In genomic region chr21:15894596-15894995, GRCh38 we compare ENCODE assay signal across 10 cellular contexts.
DNase-seq lines count a peak whose midpoint lies in the region; ATAC-seq and TF ChIP-seq lines count a peak whose summit lies in the region.
"Had no signal": no experiment of that assay in that cellular context is flagged by ENCODE, and none has a peak within 500 bp of the region (broad histone marks: within the 10 kb centered on the region; RNA-seq: fewer than 3 reads in every experiment).

No MANE protein-coding gene starts in this region.

- H3K27ac Mint-ChIP-seq in endothelial cell (ENCODE audit: unreplicated experiment), result no peak overlapping the region
- H3K27ac Mint-ChIP-seq: stimulated activated naive CD8-positive, alpha-beta T cell treated with anti-CD3 and anti-CD28 coated beads, Interleukin-15, Interleukin-2, amounts not matched to agents 100 ng/mL and 50 ng/mL, for 24 hours had no signal

- no peaks in the 10 kb centered on the region for H3K9me3 Mint-ChIP-seq in endothelial cell (ENCODE audit: unreplicated experiment)
- H3K9me3 Mint-ChIP-seq: stimulated activated naive CD8-positive, alpha-beta T cell treated with anti-CD3 and anti-CD28 coated beads, Interleukin-15, Interleukin-2, amounts not matched to agents 100 ng/mL and 50 ng/mL, for 24 hours had no signal

- no peak for ATAC-seq in GM18870 (IDR thresholded peaks at IDR 0.05; ENCODE audit: unreplicated experiment)
- ATAC-seq in HG02885 (IDR thresholded peaks at IDR 0.05; ENCODE audit: poor library complexity, unreplicated experiment), result no peak

- no peaks in the 10 kb centered on the region for H3K36me3 Mint-ChIP-seq in endothelial cell (ENCODE audit: low read depth, unreplicated experiment)

- TF ChIP-seq CTCF in endothelial cell (IDR thresholded peaks at IDR 0.05; ENCODE audit: unreplicated experiment), result peak; percentile 6

- peaks cover 2% of the 10 kb centered on the region for H3K27me3 Mint-ChIP-seq in endothelial cell (ENCODE audit: unreplicated experiment)
- H3K27me3 Mint-ChIP-seq: stimulated activated naive CD8-positive, alpha-beta T cell treated with anti-CD3 and anti-CD28 coated beads, Interleukin-15, Interleukin-2, amounts not matched to agents 100 ng/mL and 50 ng/mL, for 24 hours had no signal

- no peak overlapping the region for H3K4me3 Mint-ChIP-seq in endothelial cell (ENCODE audit: unreplicated experiment)
- H3K4me3 Mint-ChIP-seq: stimulated activated naive CD8-positive, alpha-beta T cell treated with anti-CD3 and anti-CD28 coated beads, Interleukin-15, Interleukin-2, amounts not matched to agents 100 ng/mL and 50 ng/mL, for 24 hours had no signal

- DNase-seq in DMS79 treated with DMSO at 0.1 percent for 48 hours (lab: John Stamatoyannopoulos, UW) (peak; percentile 28), DMS79 (lab: John Stamatoyannopoulos, UW) (no peak), NCI-H82 treated with DMSO at 0.1 percent for 48 hours (lab: John Stamatoyannopoulos, UW; ENCODE audit: unreplicated experiment) (peak; percentile 38), endothelial cell (ENCODE audit: low spot score) (no peak), renal cortical epithelial cell (ENCODE audit: low read depth) (peak; percentile 63), NCI-H510A (lab: John Stamatoyannopoulos, UW) (no peak)
- DNase-seq: anterior cingulate cortex had no signal

- peaks cover 2% of the 10 kb centered on the region for H3K4me1 Mint-ChIP-seq in endothelial cell (ENCODE audit: unreplicated experiment)

Comparison
In these comparisons a context has a peak if more than half of its experiments do, and no peak if none do; other contexts are left out.
1. DNase-seq: peak in DMS79 treated with DMSO at 0.1 percent for 48 hours (single experiment), NCI-H82 treated with DMSO at 0.1 percent for 48 hours (single experiment) and renal cortical epithelial cell (single experiment); none in DMS79 (single experiment), endothelial cell (single experiment) and NCI-H510A (single experiment).